ENCODE assay signal across 8 cellular contexts in genomic region chr1:40256401-40257084, GRCh38. TPM values are rescaled to one million over a fixed set of nuclear protein-coding genes. Genes with fewer than 3 reads are reported as not detected.
DNase-seq lines count a peak whose midpoint lies in the region; ATAC-seq and TF ChIP-seq lines count a peak whose summit lies in the region.

No MANE protein-coding gene starts in this region.

- peak overlapping the region; percentile 98 for H3K27ac ChIP-seq in lower lobe of right lung
- H3K27ac ChIP-seq in vagina = peak overlapping the region; percentile 84

- peak overlapping the region; percentile 97 for H3K27ac Mint-ChIP-seq in stimulated activated naive CD8-positive, alpha-beta T cell treated with anti-CD3 and anti-CD28 coated beads, Interleukin-15, Interleukin-2, amounts not matched to agents 100 ng/mL and 50 ng/mL, for 24 hours

- DNase-seq in stimulated activated naive CD8-positive, alpha-beta T cell treated with anti-CD3 and anti-CD28 coated beads, Interleukin-15, Interleukin-2, amounts not matched to agents 100 U/mL and 50 U/mL, for 24 hours = no peak
- DNase-seq in astrocyte of the spinal cord (ENCODE audit: low read depth, low spot score) = no peak
- no peak for DNase-seq in lower lobe of right lung
- no peak for DNase-seq in vagina (ENCODE audit: extremely low spot score in 2 of 2)
- no peak for DNase-seq in stimulated activated CD4-positive, alpha-beta T cell treated with anti-CD3 and anti-CD28 coated beads, Interleukin-15, amount 100 ng/mL, for 24 hours
- DNase-seq in amygdala (lab: John Stamatoyannopoulos, UW) = no peak

- H3K27me3 ChIP-seq in lower lobe of right lung (ENCODE audit: low read depth) (no peaks in the 10 kb centered on the region), vagina (no peaks in the 10 kb centered on the region)

- H3K9me3 ChIP-seq in lower lobe of right lung (no peaks in the 10 kb centered on the region), vagina (no peaks in the 10 kb centered on the region)

- H3K4me1 Mint-ChIP-seq in stimulated activated naive CD8-positive, alpha-beta T cell treated with anti-CD3 and anti-CD28 coated beads, Interleukin-15, Interleukin-2, amounts not matched to agents 100 ng/mL and 50 ng/mL, for 24 hours (ENCODE audit: low read depth) = peaks cover 41% of the 10 kb centered on the region

- peak overlapping the region; percentile 97 for H3K4me3 ChIP-seq in astrocyte of the spinal cord (ENCODE audit: low read depth, low read length)
- peak overlapping the region; percentile 99 for H3K4me3 ChIP-seq in lower lobe of right lung
- peak overlapping the region; percentile 85 to 91 for H3K4me3 ChIP-seq in vagina

- H3K36me3 Mint-ChIP-seq in stimulated activated naive CD8-positive, alpha-beta T cell treated with anti-CD3 and anti-CD28 coated beads, Interleukin-15, Interleukin-2, amounts not matched to agents 100 ng/mL and 50 ng/mL, for 24 hours (ENCODE audit: low read depth) = peaks cover 24% of the 10 kb centered on the region

- peak overlapping the region; percentile 92 for H3K4me3 Mint-ChIP-seq in stimulated activated naive CD8-positive, alpha-beta T cell treated with anti-CD3 and anti-CD28 coated beads, Interleukin-15, Interleukin-2, amounts not matched to agents 100 ng/mL and 50 ng/mL, for 24 hours

- H3K4me1 ChIP-seq in lower lobe of right lung = peaks cover 34% of the 10 kb centered on the region
- H3K4me1 ChIP-seq in vagina = peaks cover 32% of the 10 kb centered on the region

- no peak for TF ChIP-seq POLR2A in vagina (IDR thresholded peaks at IDR 0.05)

- TF ChIP-seq CTCF in astrocyte of the spinal cord (IDR thresholded peaks at IDR 0.05; ENCODE audit: low read depth, low read length) (no peak), lower lobe of right lung (IDR thresholded peaks at IDR 0.05) (no peak), vagina (IDR thresholded peaks at IDR 0.05) (no peak)

- no peaks in the 10 kb centered on the region for H3K27me3 Mint-ChIP-seq in stimulated activated naive CD8-positive, alpha-beta T cell treated with anti-CD3 and anti-CD28 coated beads, Interleukin-15, Interleukin-2, amounts not matched to agents 100 ng/mL and 50 ng/mL, for 24 hours

- in situ Hi-C loops in astrocyte of the spinal cord (cut with HindIII; ENCODE audit: low sequenced_read_pairs) = no loop called here

- no peaks in the 10 kb centered on the region for H3K9me3 Mint-ChIP-seq in stimulated activated naive CD8-positive, alpha-beta T cell treated with anti-CD3 and anti-CD28 coated beads, Interleukin-15, Interleukin-2, amounts not matched to agents 100 ng/mL and 50 ng/mL, for 24 hours

- H3K36me3 ChIP-seq in lower lobe of right lung = peaks cover 19% of the 10 kb centered on the region
- peaks cover 0 to 9% of the 10 kb centered on the region in 2 donors for H3K36me3 ChIP-seq in vagina

- ATAC-seq in stimulated activated naive CD8-positive, alpha-beta T cell treated with anti-CD3 and anti-CD28 coated beads, Interleukin-15, Interleukin-2, amounts not matched to agents 100 U/mL and 50 U/mL, for 24 hours = no peak
- ATAC-seq in lower lobe of right lung = no peak
- no peak for ATAC-seq in HG03196 (IDR thresholded peaks at IDR 0.05; ENCODE audit: unreplicated experiment)

- intact Hi-C loops in lower lobe of right lung (cut with DNase I) (no loop called here), vagina (cut with DNase I) (no loop called here)

RNA-seq across cellular contexts. Expression of gene ZMPSTE24, which starts 1.5 kb away (rescaled TPM):
- total RNA-seq in lower lobe of right lung (42.5 TPM), vagina (25.5 TPM)

RNA-seq across cellular contexts. Expression of gene TMCO2, which starts 8.8 kb away (rescaled TPM):
- total RNA-seq in lower lobe of right lung (not detected), vagina (not detected)
